Comparison of ENCODE assay signal across 8 cellular contexts in genomic region chr1:53949023-53949611, GRCh38. TPM values are rescaled to one million over a fixed set of nuclear protein-coding genes. Genes with fewer than 3 reads are reported as not detected.
DNase-seq lines count a peak whose midpoint lies in the region; ATAC-seq and TF ChIP-seq lines count a peak whose summit lies in the region.

No MANE protein-coding gene starts in this region.

- TF ChIP-seq EP300 in stomach (IDR thresholded peaks at IDR 0.05), result no peak

- H3K27me3 ChIP-seq in HL-60 (ENCODE audit: insufficient read depth, poor library complexity, severe bottlenecking), result no peaks in the 10 kb centered on the region
- no peaks in the 10 kb centered on the region for H3K27me3 ChIP-seq in stomach

- no peaks in the 10 kb centered on the region for H3K9me3 ChIP-seq in stomach

- H3K36me3 ChIP-seq in stomach, result peaks cover 11 to 32% (median 27%) of the 10 kb centered on the region in 4 donors

- TF ChIP-seq POLR2A in stomach (IDR thresholded peaks at IDR 0.05), result no peak

- no peak overlapping the region for H3K27ac ChIP-seq in HL-60 (replicated peaks)
- H3K27ac ChIP-seq in stomach, result peak overlapping the region in 1 of 5 donors; percentile 95

- TF ChIP-seq CTCF in HL-60 (IDR thresholded peaks at IDR 0.05; ENCODE audit: insufficient read depth, low read length), result peak; percentile 23
- TF ChIP-seq CTCF in fibroblast of mammary gland (conservative IDR thresholded peaks at IDR 0.05; ENCODE audit: control insufficient read depth, insufficient read depth, low read depth, low read length), result peak; percentile 70
- TF ChIP-seq CTCF in stomach (IDR thresholded peaks at IDR 0.05), result peak in 5 of 7 experiments; percentile 16 to 63 (median 35)

- DNase-seq in NCI-H446 (lab: John Stamatoyannopoulos, UW) (peak; percentile 56 to 59), NCI-H446 treated with DMSO at 0.1 percent for 48 hours (lab: John Stamatoyannopoulos, UW) (no peak), HL-60 (ENCODE audit: low read depth in 1 of 2, low spot score in 1 of 2) (peak in 1 of 2 experiments; percentile 44), RPMI8226 (peak; percentile 53), fibroblast of mammary gland (ENCODE audit: low read depth) (peak; percentile 58), stomach (no peak)

- H3K4me1 ChIP-seq in stomach, result peaks cover 19 to 67% (median 48%) of the 10 kb centered on the region in 4 donors

- intact Hi-C loops in stomach (cut with DNase I; ENCODE audit: low total_unique reads), result loop anchor here (5.0 kb wide), 2 partner anchors 57 to 72 kb away; partner anchors contain the start of gene DIO1

- WGBS in stomach, 5 donors, result 86 to 95% (median 90%) methylated on average over 3 of the region's 3 CpGs

- H3K4me3 ChIP-seq in HL-60 (replicated peaks; ENCODE audit: insufficient read depth, low read length) (no peak overlapping the region), fibroblast of mammary gland (ENCODE audit: control insufficient read depth, low read depth, low read length) (no peak overlapping the region), stomach (no peak overlapping the region)

- no peak for ATAC-seq in HG03354 (IDR thresholded peaks at IDR 0.05; ENCODE audit: poor library complexity, severe bottlenecking, unreplicated experiment)
- ATAC-seq in GM21737 (IDR thresholded peaks at IDR 0.05; ENCODE audit: unreplicated experiment), result no peak

RNA-seq across cellular contexts. Expression of gene LRRC42, which starts 3.0 kb away (rescaled TPM):
- total RNA-seq in stomach, result 10 to 100 TPM in 2 of 5 donors, 1 to 10 TPM in 3; 2.9 to 23.5 (median 9.4) TPM
- polyA plus RNA-seq in stomach, result 10 to 100 TPM; 11.7 to 18.6 (median 17.3) TPM

RNA-seq across cellular contexts. Expression of gene IFT25, which starts 3.6 kb away (rescaled TPM):
- 10 to 100 TPM in 4 of 5 donors, 1 to 10 TPM in 1; 5.8 to 71.2 (median 43.3) TPM for total RNA-seq in stomach
- 10 to 100 TPM; 38.2 to 45.2 (median 38.4) TPM for polyA plus RNA-seq in stomach

RNA-seq across cellular contexts. Expression of gene DIO1, which starts 55.1 kb away (rescaled TPM):
- not detected for total RNA-seq in stomach
- polyA plus RNA-seq in stomach, result not detected

RNA-seq across cellular contexts. Expression of gene YIPF1, which starts 59.5 kb away (rescaled TPM):
- 10 to 100 TPM in 4 of 5 donors, 1 to 10 TPM in 1; 7.6 to 44.3 (median 14.1) TPM for total RNA-seq in stomach
- polyA plus RNA-seq in stomach, result 10 to 100 TPM; 23.3 to 29.9 (median 26.1) TPM

Comparison
In these comparisons a context has a peak if more than half of its experiments do, and no peak if none do; other contexts are left out.
1. DNase-seq: peak in NCI-H446 (2 of 2), RPMI8226 (single experiment) and fibroblast of mammary gland (single experiment); none in NCI-H446 treated with DMSO at 0.1 percent for 48 hours (single experiment) and stomach (single experiment).
2. Peak in every context shown above with its lines, with median percentiles within 50 percentile points of each other: CTCF ChIP-seq.